ENCODE assay signal across 1 cellular context in the genomic region with DNA sequence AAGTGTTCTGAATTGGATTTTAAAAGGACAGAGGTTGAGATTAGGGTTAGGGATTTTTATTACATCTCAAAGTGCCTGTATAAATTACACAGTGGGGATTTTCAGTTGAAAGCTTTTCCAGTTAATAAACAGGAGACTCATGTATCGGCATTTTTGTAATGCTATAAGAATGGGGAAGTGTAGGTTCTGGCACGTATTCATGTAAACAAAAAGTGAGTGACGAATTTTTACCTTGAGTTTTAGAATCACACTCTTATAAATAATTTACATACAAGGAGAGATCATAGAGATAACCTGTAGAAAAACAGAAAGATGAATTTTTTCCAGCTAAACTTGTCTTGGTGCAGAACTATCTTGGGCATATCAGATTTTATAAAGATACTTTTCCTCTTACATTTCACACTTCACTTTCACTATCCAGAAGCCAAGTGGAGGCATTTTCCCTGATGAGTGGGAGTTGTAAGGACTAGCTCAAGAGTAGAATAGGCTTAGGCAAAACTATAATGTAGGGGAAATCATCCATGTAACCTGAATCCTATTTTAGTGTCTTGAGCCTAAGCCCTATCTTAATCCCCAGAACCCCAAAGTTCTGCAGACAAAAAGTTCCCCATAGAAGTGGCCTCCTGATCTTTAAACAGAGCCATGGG.
TF ChIP-seq lines count a peak whose summit lies in the region.

No MANE protein-coding gene starts in this region.

TF ChIP-seq in GM12878, 131 proteins besides CTCF, POLR2A, EP300 and RAD21:
- TF ChIP-seq CHD2 (IDR thresholded peaks at IDR 0.05; ENCODE audit: borderline replicate concordance, low read depth, low read length), result no peak
- TF ChIP-seq SPI1 (IDR thresholded peaks at IDR 0.05; ENCODE audit: borderline replicate concordance, insufficient read depth, low read depth, low read length), result peak; percentile 48; the same call in 1 of the 2 replicates
- TF ChIP-seq, protein P1, sequence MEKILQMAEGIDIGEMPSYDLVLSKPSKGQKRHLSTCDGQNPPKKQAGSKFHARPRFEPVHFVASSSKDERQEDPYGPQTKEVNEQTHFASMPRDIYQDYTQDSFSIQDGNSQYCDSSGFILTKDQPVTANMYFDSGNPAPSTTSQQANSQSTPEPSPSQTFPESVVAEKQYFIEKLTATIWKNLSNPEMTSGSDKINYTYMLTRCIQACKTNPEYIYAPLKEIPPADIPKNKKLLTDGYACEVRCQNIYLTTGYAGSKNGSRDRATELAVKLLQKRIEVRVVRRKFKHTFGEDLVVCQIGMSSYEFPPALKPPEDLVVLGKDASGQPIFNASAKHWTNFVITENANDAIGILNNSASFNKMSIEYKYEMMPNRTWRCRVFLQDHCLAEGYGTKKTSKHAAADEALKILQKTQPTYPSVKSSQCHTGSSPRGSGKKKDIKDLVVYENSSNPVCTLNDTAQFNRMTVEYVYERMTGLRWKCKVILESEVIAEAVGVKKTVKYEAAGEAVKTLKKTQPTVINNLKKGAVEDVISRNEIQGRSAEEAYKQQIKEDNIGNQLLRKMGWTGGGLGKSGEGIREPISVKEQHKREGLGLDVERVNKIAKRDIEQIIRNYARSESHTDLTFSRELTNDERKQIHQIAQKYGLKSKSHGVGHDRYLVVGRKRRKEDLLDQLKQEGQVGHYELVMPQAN (conservative IDR thresholded peaks at IDR 0.05), result no peak
